11 cellular contexts compared by ENCODE assay signal in the genomic region with DNA sequence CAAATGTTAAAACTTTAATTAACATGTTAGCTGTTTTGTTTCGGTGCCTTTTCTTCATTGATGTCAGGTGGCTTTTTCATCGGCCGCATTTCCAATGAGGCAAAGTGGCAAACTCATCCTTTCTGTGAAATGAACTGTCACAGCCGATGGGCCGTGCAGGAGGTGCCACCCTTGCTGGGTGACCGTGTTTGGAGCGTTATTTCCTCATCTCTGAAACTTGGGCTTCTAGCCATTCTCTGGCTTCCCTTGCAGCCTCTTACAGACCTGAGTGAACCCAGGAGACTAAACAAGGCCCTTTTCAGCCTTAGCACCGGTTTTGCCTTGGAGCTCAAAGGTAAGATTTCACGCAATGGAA. TPM values are rescaled to one million over a fixed set of nuclear protein-coding genes. Genes with fewer than 3 reads are reported as not detected.
DNase-seq lines count a peak whose midpoint lies in the region; ATAC-seq and TF ChIP-seq lines count a peak whose summit lies in the region.
"Had no signal": no experiment of that assay in that cellular context is flagged by ENCODE, and none has a peak within 500 bp of the region (broad histone marks: within the 10 kb centered on the region; RNA-seq: fewer than 3 reads in every experiment).

No MANE protein-coding gene starts in this region.

- H3K27ac ChIP-seq in PC-3 (ENCODE audit: low read length) (no peak overlapping the region), psoas muscle (no peak overlapping the region)
- H3K27ac ChIP-seq: cardiac muscle cell had no signal

- POLR2A ChIA-PET in PC-3 (lab: Charles Lee; ENCODE audit: unreplicated experiment) = no interaction called here

- no TSS peak for BruUV-seq in PC-3 (replicated peaks; lab: Mats Ljungman, UMichigan)

- in situ Hi-C loops in G401 (cut with HindIII; ENCODE audit: low sequenced_read_pairs) = no loop called here

- intact Hi-C loops in PC-3 (cut with micrococcal nuclease) = loop anchor here (10.0 kb wide), 2 partner anchors 298 to 328 kb away; no protein-coding TSS in a partner anchor
- intact Hi-C loops in left cardiac atrium (cut with DNase I) = loop anchor here (2.0 to 10.0 kb wide), 5 partner anchors 85 to 328 kb away; no protein-coding TSS in a partner anchor
- intact Hi-C loops in psoas muscle (cut with DNase I) = loop anchor here (1.0 to 10.0 kb wide), 6 partner anchors 55 to 420 kb away; partner anchors contain the start of gene GINS3 (in 1 of the 2)

- H3K79me2 ChIP-seq in PC-3 (ENCODE audit: low read length) = no peaks in the 10 kb centered on the region

- H3K4me2 ChIP-seq in PC-3 (ENCODE audit: low read length) = peak overlapping the region; percentile 87

- H3K9ac ChIP-seq in PC-3 (ENCODE audit: low read length) = no peak overlapping the region

- WGBS in psoas muscle, 3 donors = 20 to 45% (median 25%) methylated on average over 9 of the region's 9 CpGs

- no peaks in the 10 kb centered on the region for H3K9me2 ChIP-seq in PC-3 (replicated peaks; ENCODE audit: low read length)

- peak; percentile 49 for ATAC-seq in PC-3
- ATAC-seq in left cardiac atrium = peak; percentile 43 to 57
- peak in 1 of 4 donors; percentile 62 for ATAC-seq in psoas muscle
- no peak for ATAC-seq in HG02623 (IDR thresholded peaks at IDR 0.05; ENCODE audit: unreplicated experiment)
- ATAC-seq in GM21786 (IDR thresholded peaks at IDR 0.05; ENCODE audit: unreplicated experiment) = no peak
- no peak for ATAC-seq in GM21515 (IDR thresholded peaks at IDR 0.05; ENCODE audit: unreplicated experiment)

- peak overlapping the region; percentile 61 for H3K4me3 ChIP-seq in PC-3 (ENCODE audit: low read length)
- H3K4me3 ChIP-seq in psoas muscle = peak overlapping the region; percentile 48
- H3K4me3 ChIP-seq: cardiac muscle cell had no signal

- no peaks in the 10 kb centered on the region; the same call in 1 of the 2 replicates for H3K36me3 ChIP-seq in PC-3 (ENCODE audit: low read depth, low read length)
- H3K36me3 ChIP-seq in psoas muscle (ENCODE audit: insufficient read depth in 1 of 2, low read depth in 1 of 2) = no peaks in the 10 kb centered on the region
- H3K36me3 ChIP-seq: cardiac muscle cell had no signal

- no peaks in the 10 kb centered on the region for H3K27me3 ChIP-seq in PC-3 (ENCODE audit: low read length)
- H3K27me3 ChIP-seq in psoas muscle (ENCODE audit: insufficient read depth in 3 of 3, low read length in 2 of 3) = no peaks in the 10 kb centered on the region
- H3K27me3 ChIP-seq: cardiac muscle cell had no signal

- DNase-seq in G401 (ENCODE audit: low spot score) = peak; percentile 22
- no peak for DNase-seq in PC-3
- DNase-seq in left cardiac atrium = no peak
- DNase-seq in psoas muscle = no peak
- DNase-seq in GM20000 (ENCODE audit: low spot score) = no peak

- CTCF ChIA-PET in PC-3 (lab: Charles Lee) = interaction anchor here (0.6 to 2.4 kb wide), 7 partner anchors 32 to 151 kb away, joined by 3 to 21 read pairs (median 4); no protein-coding TSS in a partner anchor

- H3F3A ChIP-seq in PC-3 (ENCODE audit: low read length, unreplicated experiment) = no peaks in the 10 kb centered on the region

- H4K20me1 ChIP-seq in PC-3 (ENCODE audit: low read length) = no peaks in the 10 kb centered on the region

- peak overlapping the region; percentile 95 for H2AFZ ChIP-seq in PC-3 (ENCODE audit: low read length)

- no peak for TF ChIP-seq CTCF in PC-3 (conservative IDR thresholded peaks at IDR 0.05; ENCODE audit: low read depth, low read length)
- TF ChIP-seq CTCF in psoas muscle (IDR thresholded peaks at IDR 0.05) = no peak
- no peak for TF ChIP-seq CTCF in GM20000 (IDR thresholded peaks at IDR 0.05; ENCODE audit: extremely low read depth, missing control alignments)

- H3K4me1 ChIP-seq in PC-3 (ENCODE audit: insufficient read depth, low read length) = peaks cover 5% of the 10 kb centered on the region
- no peaks in the 10 kb centered on the region for H3K4me1 ChIP-seq in psoas muscle

- H3K9me3 ChIP-seq in PC-3 (ENCODE audit: low read length) (no peaks in the 10 kb centered on the region), psoas muscle (no peaks in the 10 kb centered on the region)

RNA-seq across cellular contexts. Expression of gene PRSS54, which starts 42.2 kb away (rescaled TPM):
- total RNA-seq in G401 (2014; rRNA removed; shearing (Covaris generic)) = not detected in 2 replicates
- total RNA-seq in PC-3 (2014; rRNA removed) (not detected in 2 replicates), left cardiac atrium (not detected), psoas muscle (not detected)
- under 1 TPM; 0.03 to 0.12 (median 0.04) TPM for polyA plus RNA-seq in psoas muscle
- total RNA-seq: cardiac muscle cell, H4, ureter had no signal
- polyA plus RNA-seq: cardiac muscle cell had no signal

RNA-seq across cellular contexts. Expression of gene GINS3, which starts 55.2 kb away (rescaled TPM):
- total RNA-seq in G401 (2014; rRNA removed; shearing (Covaris generic)) = 9.9 and 10.8 TPM in 2 replicates
- 17.5 and 19.6 TPM in 2 replicates for total RNA-seq in PC-3 (2014; rRNA removed)
- total RNA-seq in left cardiac atrium = 1 to 10 TPM; 5.0 to 5.6 TPM
- total RNA-seq in psoas muscle = 1 to 10 TPM in 3 of 4 donors, under 1 TPM in 1; 0.86 to 1.6 (median 1.2) TPM
- polyA plus RNA-seq in psoas muscle = 1 to 10 TPM in 2 of 3 donors, under 1 TPM in 1; 0.89 to 2.2 (median 1.7) TPM

Comparison
In these comparisons a context has a peak if more than half of its experiments do, and no peak if none do; other contexts are left out.
1. ATAC-seq: peak in PC-3 (single experiment) and left cardiac atrium (2 of 2); none in HG02623 (single experiment), GM21786 (single experiment) and GM21515 (single experiment).